In genomic region chr22:21933899-21934298, GRCh38 we compare ENCODE assay signal across 13 cellular contexts.
"Had no signal": no experiment of that assay in that cellular context is flagged by ENCODE, and none has a peak within 500 bp of the region (broad histone marks: within the 10 kb centered on the region; RNA-seq: fewer than 3 reads in every experiment).

No MANE protein-coding gene starts in this region.

- H3K27ac Mint-ChIP-seq: activated CD4-positive, alpha-beta T cell treated with anti-CD3 and anti-CD28 coated beads, Interleukin-2, amount 10 ng/mL, durations not matched to agents 24 days and 14 days; activated CD8-positive, alpha-beta T cell treated with anti-CD3 and anti-CD28 coated beads, Interleukin-2, amount 10 ng/mL, durations not matched to agents 7 days and 5 days; activated naive CD8-positive, alpha-beta T cell treated with anti-CD3 and anti-CD28 coated beads, Interleukin-2, amount 10 ng/mL, durations not matched to agents 7 days and 5 days; activated T-cell treated with anti-CD3 and anti-CD28 coated beads, Interleukin-2, amount 50 U/mL, for 72 hours had no signal

- DNase-seq: activated CD4-positive, alpha-beta T cell treated with anti-CD3 and anti-CD28 coated beads, Interleukin-2, amount 10 ng/mL, durations not matched to agents 24 days and 14 days; activated CD8-positive, alpha-beta memory T cell treated with anti-CD3 and anti-CD28 coated beads, Interleukin-2, amount 50 U/mL, for 4 hours; activated CD8-positive, alpha-beta T cell treated with anti-CD3 and anti-CD28 coated beads, Interleukin-2, amount 10 ng/mL, durations not matched to agents 7 days and 5 days; activated gamma-delta T cell treated with Interleukin-2 at 50 U/mL for 16 hours; activated naive CD8-positive, alpha-beta T cell treated with anti-CD3 and anti-CD28 coated beads, Interleukin-2, amount 10 ng/mL, durations not matched to agents 7 days and 5 days; activated T-cell treated with anti-CD3 and anti-CD28 coated beads, Interleukin-2, amount 50 U/mL, for 72 hours; aorta; SIG-M5; stimulated activated CD4-positive, alpha-beta T cell treated with anti-CD3 and anti-CD28 coated beads, Interleukin-4, amount 100 ng/mL, for 4 hours; stimulated activated CD8-positive, alpha-beta memory T cell treated with anti-CD3 and anti-CD28 coated beads, Interleukin-4, amount 100 ng/mL, for 48 hours; stimulated activated naive CD4-positive, alpha-beta T cell treated with Interleukin-2 at 50 U/mL for 16 hours; T-helper 2 cell; upper lobe of left lung had no signal

- H3K4me3 Mint-ChIP-seq: activated CD4-positive, alpha-beta T cell treated with anti-CD3 and anti-CD28 coated beads, Interleukin-2, amount 10 ng/mL, durations not matched to agents 24 days and 14 days; activated CD8-positive, alpha-beta T cell treated with anti-CD3 and anti-CD28 coated beads, Interleukin-2, amount 10 ng/mL, durations not matched to agents 7 days and 5 days; activated naive CD8-positive, alpha-beta T cell treated with anti-CD3 and anti-CD28 coated beads, Interleukin-2, amount 10 ng/mL, durations not matched to agents 7 days and 5 days; activated T-cell treated with anti-CD3 and anti-CD28 coated beads, Interleukin-2, amount 50 U/mL, for 72 hours had no signal

- H3K9me3 Mint-ChIP-seq: activated CD4-positive, alpha-beta T cell treated with anti-CD3 and anti-CD28 coated beads, Interleukin-2, amount 10 ng/mL, durations not matched to agents 24 days and 14 days; activated naive CD8-positive, alpha-beta T cell treated with anti-CD3 and anti-CD28 coated beads, Interleukin-2, amount 10 ng/mL, durations not matched to agents 7 days and 5 days; activated T-cell treated with anti-CD3 and anti-CD28 coated beads, Interleukin-2, amount 50 U/mL, for 72 hours had no signal

- H3K36me3 Mint-ChIP-seq: activated naive CD8-positive, alpha-beta T cell treated with anti-CD3 and anti-CD28 coated beads, Interleukin-2, amount 10 ng/mL, durations not matched to agents 7 days and 5 days had no signal

- ATAC-seq: activated CD8-positive, alpha-beta T cell treated with anti-CD3 and anti-CD28 coated beads, Interleukin-2, amount 10 ng/mL, durations not matched to agents 7 days and 5 days; activated T-cell treated with anti-CD3 and anti-CD28 coated beads, Interleukin-2, amount 50 U/mL, for 72 hours had no signal

- H3K27me3 Mint-ChIP-seq: activated CD4-positive, alpha-beta T cell treated with anti-CD3 and anti-CD28 coated beads, Interleukin-2, amount 10 ng/mL, durations not matched to agents 24 days and 14 days; activated naive CD8-positive, alpha-beta T cell treated with anti-CD3 and anti-CD28 coated beads, Interleukin-2, amount 10 ng/mL, durations not matched to agents 7 days and 5 days had no signal
